Comparison of ENCODE assay signal across 18 cellular contexts in genomic region chr6:10351678-10352220, GRCh38.
"Had no signal": no experiment of that assay in that cellular context is flagged by ENCODE, and none has a peak within 500 bp of the region (broad histone marks: within the 10 kb centered on the region; RNA-seq: fewer than 3 reads in every experiment).

No MANE protein-coding gene starts in this region.

- H3K27me3 Mint-ChIP-seq: activated CD4-positive, alpha-beta T cell treated with anti-CD3 and anti-CD28 coated beads, Interleukin-2, amount 10 ng/mL, durations not matched to agents 24 days and 14 days; activated naive CD8-positive, alpha-beta T cell treated with anti-CD3 and anti-CD28 coated beads, Interleukin-2, amount 10 ng/mL, durations not matched to agents 7 days and 5 days had no signal

- H3K4me3 Mint-ChIP-seq: activated CD4-positive, alpha-beta T cell treated with anti-CD3 and anti-CD28 coated beads, Interleukin-2, amount 10 ng/mL, durations not matched to agents 24 days and 14 days; activated CD8-positive, alpha-beta T cell treated with anti-CD3 and anti-CD28 coated beads for 36 hours; activated naive CD8-positive, alpha-beta T cell treated with anti-CD3 and anti-CD28 coated beads, Interleukin-2, amount 10 ng/mL, durations not matched to agents 7 days and 5 days; immature natural killer cell; naive thymus-derived CD4-positive, alpha-beta T cell; T-cell had no signal

- H3K4me3 ChIP-seq: body of pancreas, coronary artery, heart right ventricle, ovary, sigmoid colon, tibial artery had no signal

- H3K36me3 Mint-ChIP-seq: activated naive CD8-positive, alpha-beta T cell treated with anti-CD3 and anti-CD28 coated beads, Interleukin-2, amount 10 ng/mL, durations not matched to agents 7 days and 5 days; immature natural killer cell; naive thymus-derived CD4-positive, alpha-beta T cell; T-cell had no signal

- ATAC-seq: activated CD8-positive, alpha-beta T cell treated with anti-CD3 and anti-CD28 coated beads for 36 hours; body of pancreas; heart right ventricle; naive thymus-derived CD4-positive, alpha-beta T cell; T-cell had no signal

- H3K4me1 Mint-ChIP-seq: activated naive CD8-positive, alpha-beta T cell treated with anti-CD3 and anti-CD28 coated beads, Interleukin-2, amount 10 ng/mL, durations not matched to agents 7 days and 5 days; immature natural killer cell; naive thymus-derived CD4-positive, alpha-beta T cell; T-cell had no signal

- H3K9me3 Mint-ChIP-seq: activated CD4-positive, alpha-beta T cell treated with anti-CD3 and anti-CD28 coated beads, Interleukin-2, amount 10 ng/mL, durations not matched to agents 24 days and 14 days; activated CD8-positive, alpha-beta T cell treated with anti-CD3 and anti-CD28 coated beads for 36 hours; activated naive CD8-positive, alpha-beta T cell treated with anti-CD3 and anti-CD28 coated beads, Interleukin-2, amount 10 ng/mL, durations not matched to agents 7 days and 5 days; activated T-helper 2 cell treated with anti-CD3 and anti-CD28 coated beads, Interferon-gamma antibody, Interleukin-2, Interleukin-4, amounts not matched to agents 10 μg/mL and 5 μg/mL and 100 μg/mL, durations not matched to agents 14 hours and 24 hours and 36 hours; T-cell had no signal

- DNase-seq: activated CD4-positive, alpha-beta T cell treated with anti-CD3 and anti-CD28 coated beads, Interleukin-2, amount 10 ng/mL, durations not matched to agents 24 days and 14 days; activated CD8-positive, alpha-beta T cell treated with anti-CD3 and anti-CD28 coated beads for 36 hours; activated naive CD4-positive, alpha-beta T cell treated with Interleukin-2 at 50 U/mL for 16 hours; activated naive CD8-positive, alpha-beta T cell treated with anti-CD3 and anti-CD28 coated beads, Interleukin-2, amount 10 ng/mL, durations not matched to agents 7 days and 5 days; activated T-cell treated with anti-CD3 and anti-CD28 coated beads, Interleukin-2, amount 50 U/mL, for 1 hour; body of pancreas; central memory CD4-positive, alpha-beta T cell; heart right ventricle; immature natural killer cell; mesenchymal stem cell; naive thymus-derived CD4-positive, alpha-beta T cell; ovary; sigmoid colon; stimulated activated naive CD4-positive, alpha-beta T cell; T-cell; tibial artery had no signal

- H3K27ac Mint-ChIP-seq: activated CD4-positive, alpha-beta T cell treated with anti-CD3 and anti-CD28 coated beads, Interleukin-2, amount 10 ng/mL, durations not matched to agents 24 days and 14 days; activated CD8-positive, alpha-beta T cell treated with anti-CD3 and anti-CD28 coated beads for 36 hours; activated naive CD8-positive, alpha-beta T cell treated with anti-CD3 and anti-CD28 coated beads, Interleukin-2, amount 10 ng/mL, durations not matched to agents 7 days and 5 days; activated T-helper 2 cell treated with anti-CD3 and anti-CD28 coated beads, Interferon-gamma antibody, Interleukin-2, Interleukin-4, amounts not matched to agents 10 μg/mL and 5 μg/mL and 100 μg/mL, durations not matched to agents 14 hours and 24 hours and 36 hours; immature natural killer cell; naive thymus-derived CD4-positive, alpha-beta T cell; T-cell had no signal
